12 cellular contexts compared by ENCODE assay signal in genomic region chr4:87060957-87061356, GRCh38.
A peak's percentile ranks its signal among the peaks of the same experiment; 100 is the strongest.
DNase-seq lines count a peak whose midpoint lies in the region; ATAC-seq and TF ChIP-seq lines count a peak whose summit lies in the region.
"Had no signal": no experiment of that assay in that cellular context is flagged by ENCODE, and none has a peak within 500 bp of the region (broad histone marks: within the 10 kb centered on the region; RNA-seq: fewer than 3 reads in every experiment).

No MANE protein-coding gene starts in this region.

- peak; percentile 25 for ATAC-seq in activated CD8-positive, alpha-beta T cell treated with anti-CD3 and anti-CD28 coated beads for 36 hours
- ATAC-seq in activated CD8-positive, alpha-beta T cell treated with anti-CD3 and anti-CD28 coated beads, Interleukin-2, amount 10 ng/mL, durations not matched to agents 7 days and 5 days, result no peak
- ATAC-seq in stimulated activated effector memory CD8-positive, alpha-beta T cell treated with anti-CD3 and anti-CD28 coated beads, Interleukin-12 subunit alpha, Interleukin-12 subunit beta, amount 100 ng/mL, for 72 hours, result peak; percentile 86
- no peak for ATAC-seq in HG03095 (IDR thresholded peaks at IDR 0.05; ENCODE audit: unreplicated experiment)

- POLR2A ChIA-PET in activated CD8-positive, alpha-beta T cell treated with anti-CD3 and anti-CD28 coated beads for 36 hours (lab: Charles Lee), result no interaction called here
- POLR2A ChIA-PET in activated CD8-positive, alpha-beta T cell treated with anti-CD3 and anti-CD28 coated beads, Interleukin-2, amount 10 ng/mL, durations not matched to agents 7 days and 5 days (lab: Charles Lee), result no interaction called here

- intact Hi-C loops in activated CD8-positive, alpha-beta T cell treated with anti-CD3 and anti-CD28 coated beads for 36 hours (cut with micrococcal nuclease), result no loop called here

- H3K4me3 Mint-ChIP-seq in activated CD8-positive, alpha-beta T cell treated with anti-CD3 and anti-CD28 coated beads for 36 hours, result no peak overlapping the region
- no peak overlapping the region for H3K4me3 Mint-ChIP-seq in activated CD8-positive, alpha-beta T cell treated with anti-CD3 and anti-CD28 coated beads, Interleukin-2, amount 10 ng/mL, durations not matched to agents 7 days and 5 days
- peak overlapping the region; percentile 24 for H3K4me3 Mint-ChIP-seq in stimulated activated effector memory CD8-positive, alpha-beta T cell treated with anti-CD3 and anti-CD28 coated beads, Interleukin-12 subunit alpha, Interleukin-12 subunit beta, amount 100 ng/mL, for 72 hours
- H3K4me3 Mint-ChIP-seq: brain had no signal

- peaks cover 33% of the 10 kb centered on the region for H3K36me3 Mint-ChIP-seq in activated CD8-positive, alpha-beta T cell treated with anti-CD3 and anti-CD28 coated beads for 36 hours (ENCODE audit: low read depth)
- peaks cover 38% of the 10 kb centered on the region for H3K36me3 Mint-ChIP-seq in activated CD8-positive, alpha-beta T cell treated with anti-CD3 and anti-CD28 coated beads, Interleukin-2, amount 10 ng/mL, durations not matched to agents 7 days and 5 days (ENCODE audit: low read depth)
- peaks cover 44% of the 10 kb centered on the region for H3K36me3 Mint-ChIP-seq in stimulated activated effector memory CD8-positive, alpha-beta T cell treated with anti-CD3 and anti-CD28 coated beads, Interleukin-12 subunit alpha, Interleukin-12 subunit beta, amount 100 ng/mL, for 72 hours

- CTCF ChIA-PET in activated CD8-positive, alpha-beta T cell treated with anti-CD3 and anti-CD28 coated beads for 36 hours (lab: Charles Lee), result no interaction called here
- CTCF ChIA-PET in activated CD8-positive, alpha-beta T cell treated with anti-CD3 and anti-CD28 coated beads, Interleukin-2, amount 10 ng/mL, durations not matched to agents 7 days and 5 days (lab: Charles Lee), result no interaction called here

- TF ChIP-seq CTCF in activated CD8-positive, alpha-beta T cell treated with anti-CD3 and anti-CD28 coated beads for 36 hours (IDR thresholded peaks at IDR 0.05), result no peak
- no peak for TF ChIP-seq CTCF in epithelial cell of proximal tubule (conservative IDR thresholded peaks at IDR 0.05; ENCODE audit: low read depth, low read length)

- H3K27ac Mint-ChIP-seq in activated CD8-positive, alpha-beta T cell treated with anti-CD3 and anti-CD28 coated beads for 36 hours, result no peak overlapping the region
- no peak overlapping the region for H3K27ac Mint-ChIP-seq in activated CD8-positive, alpha-beta T cell treated with anti-CD3 and anti-CD28 coated beads, Interleukin-2, amount 10 ng/mL, durations not matched to agents 7 days and 5 days
- H3K27ac Mint-ChIP-seq in stimulated activated effector memory CD8-positive, alpha-beta T cell treated with anti-CD3 and anti-CD28 coated beads, Interleukin-12 subunit alpha, Interleukin-12 subunit beta, amount 100 ng/mL, for 72 hours, result peak overlapping the region; percentile 83

- no peak overlapping the region for H3K4me3 ChIP-seq in epithelial cell of proximal tubule (ENCODE audit: low read depth, low read length)
- H3K4me3 ChIP-seq: BLaER1 had no signal

- H3K4me1 Mint-ChIP-seq in activated CD8-positive, alpha-beta T cell treated with anti-CD3 and anti-CD28 coated beads for 36 hours (ENCODE audit: low read depth), result peaks cover 57% of the 10 kb centered on the region
- peaks cover 36% of the 10 kb centered on the region for H3K4me1 Mint-ChIP-seq in activated CD8-positive, alpha-beta T cell treated with anti-CD3 and anti-CD28 coated beads, Interleukin-2, amount 10 ng/mL, durations not matched to agents 7 days and 5 days (ENCODE audit: low read depth)
- peaks cover 57% of the 10 kb centered on the region for H3K4me1 Mint-ChIP-seq in stimulated activated effector memory CD8-positive, alpha-beta T cell treated with anti-CD3 and anti-CD28 coated beads, Interleukin-12 subunit alpha, Interleukin-12 subunit beta, amount 100 ng/mL, for 72 hours

- H3K9me3 Mint-ChIP-seq in activated CD8-positive, alpha-beta T cell treated with anti-CD3 and anti-CD28 coated beads for 36 hours, result no peaks in the 10 kb centered on the region
- no peaks in the 10 kb centered on the region for H3K9me3 Mint-ChIP-seq in activated CD8-positive, alpha-beta T cell treated with anti-CD3 and anti-CD28 coated beads, Interleukin-2, amount 10 ng/mL, durations not matched to agents 7 days and 5 days (ENCODE audit: insufficient read depth)
- no peaks in the 10 kb centered on the region for H3K9me3 Mint-ChIP-seq in stimulated activated effector memory CD8-positive, alpha-beta T cell treated with anti-CD3 and anti-CD28 coated beads, Interleukin-12 subunit alpha, Interleukin-12 subunit beta, amount 100 ng/mL, for 72 hours
- H3K9me3 Mint-ChIP-seq: brain had no signal

- DNase-seq in activated CD8-positive, alpha-beta T cell treated with anti-CD3 and anti-CD28 coated beads for 36 hours, result no peak
- no peak for DNase-seq in activated CD8-positive, alpha-beta T cell treated with anti-CD3 and anti-CD28 coated beads, Interleukin-2, amount 10 ng/mL, durations not matched to agents 7 days and 5 days
- DNase-seq in RKO (ENCODE audit: low spot score) (peak; percentile 30), epithelial cell of proximal tubule (ENCODE audit: low read depth) (peak; percentile 70), NCI-H345 (lab: John Stamatoyannopoulos, UW) (no peak), anterior cingulate cortex (lab: John Stamatoyannopoulos, UW) (no peak)
- peak in 1 of 2 donors; percentile 59 for DNase-seq in stimulated activated effector memory CD8-positive, alpha-beta T cell treated with anti-CD3 and anti-CD28 coated beads, Interleukin-12 subunit alpha, Interleukin-12 subunit beta, amount 100 ng/mL, for 72 hours (ENCODE audit: low spot score in 2 of 2)
- DNase-seq: islet precursor cell, NCI-H1417 treated with DMSO at 0.1 percent for 48 hours had no signal

- H3K27me3 Mint-ChIP-seq in activated CD8-positive, alpha-beta T cell treated with anti-CD3 and anti-CD28 coated beads for 36 hours, result no peaks in the 10 kb centered on the region
- H3K27me3 Mint-ChIP-seq in activated CD8-positive, alpha-beta T cell treated with anti-CD3 and anti-CD28 coated beads, Interleukin-2, amount 10 ng/mL, durations not matched to agents 7 days and 5 days (ENCODE audit: low read depth), result no peaks in the 10 kb centered on the region
- H3K27me3 Mint-ChIP-seq: brain had no signal

Comparison
In these comparisons a context has a peak if more than half of its experiments do, and no peak if none do; other contexts are left out.
1. ATAC-seq: peak in activated CD8-positive, alpha-beta T cell treated with anti-CD3 and anti-CD28 coated beads for 36 hours (single experiment) and stimulated activated effector memory CD8-positive, alpha-beta T cell treated with anti-CD3 and anti-CD28 coated beads, Interleukin-12 subunit alpha, Interleukin-12 subunit beta, amount 100 ng/mL, for 72 hours (single experiment); none in activated CD8-positive, alpha-beta T cell treated with anti-CD3 and anti-CD28 coated beads, Interleukin-2, amount 10 ng/mL, durations not matched to agents 7 days and 5 days (single experiment) and HG03095 (single experiment).
2. DNase-seq: peak in RKO (single experiment) and epithelial cell of proximal tubule (single experiment); none in activated CD8-positive, alpha-beta T cell treated with anti-CD3 and anti-CD28 coated beads for 36 hours (single experiment), activated CD8-positive, alpha-beta T cell treated with anti-CD3 and anti-CD28 coated beads, Interleukin-2, amount 10 ng/mL, durations not matched to agents 7 days and 5 days (single experiment), NCI-H345 (single experiment) and anterior cingulate cortex (0 of 58).